ENCODE assay signal across 17 cellular contexts in the genomic region with DNA sequence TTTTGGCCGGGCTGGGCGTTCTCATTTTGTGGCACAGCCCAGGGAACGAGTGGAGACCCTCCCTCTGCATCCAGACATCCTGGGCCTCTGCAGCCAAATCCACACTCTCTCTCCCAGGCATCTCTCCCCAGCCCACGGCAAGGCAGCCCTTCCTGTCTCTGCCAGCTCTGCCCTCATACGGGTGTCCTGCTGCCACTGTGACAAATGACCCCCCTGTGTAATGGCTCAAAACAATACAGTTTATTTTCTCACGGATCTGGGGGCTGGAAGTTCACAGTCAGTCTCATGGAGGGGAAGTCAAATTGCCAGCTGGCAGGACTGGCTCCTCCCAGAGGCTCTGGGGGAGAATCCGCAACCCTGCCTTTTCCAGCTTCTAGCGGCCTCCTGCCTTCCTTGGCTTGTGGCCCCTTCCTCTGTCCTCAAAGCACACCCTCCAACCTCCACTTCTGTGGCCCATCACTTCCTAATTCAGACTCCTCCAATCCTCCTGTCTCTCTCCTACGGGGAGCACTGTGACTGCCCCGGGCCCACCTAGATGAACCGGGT.
DNase-seq lines count a peak whose midpoint lies in the region; ATAC-seq and TF ChIP-seq lines count a peak whose summit lies in the region.
"Had no signal": no experiment of that assay in that cellular context is flagged by ENCODE, and none has a peak within 500 bp of the region (broad histone marks: within the 10 kb centered on the region; RNA-seq: fewer than 3 reads in every experiment).

No MANE protein-coding gene starts in this region.

- H3K36me3 ChIP-seq in cardiac muscle cell (no peaks in the 10 kb centered on the region), vagina (no peaks in the 10 kb centered on the region)
- H3K36me3 ChIP-seq: SJSA1 had no signal

- H3K4me1 ChIP-seq in cardiac muscle cell (ENCODE audit: low read depth) (peaks cover 11% of the 10 kb centered on the region), vagina (no peaks in the 10 kb centered on the region)

- peaks cover 29% of the 10 kb centered on the region for H3K4me1 Mint-ChIP-seq in nephron progenitor cell

- TF ChIP-seq POLR2A in vagina (IDR thresholded peaks at IDR 0.05), result no peak

- H3K9me3 ChIP-seq in cardiac muscle cell (ENCODE audit: low read depth), result no peaks in the 10 kb centered on the region
- no peaks in the 10 kb centered on the region for H3K9me3 ChIP-seq in vagina
- H3K9me3 ChIP-seq: SJSA1 had no signal

- intact Hi-C loops in left cardiac atrium (cut with DNase I), result no loop called here
- intact Hi-C loops in vagina (cut with DNase I), result no loop called here

- H3K27me3 ChIP-seq in cardiac muscle cell (no peaks in the 10 kb centered on the region), vagina (no peaks in the 10 kb centered on the region)
- H3K27me3 ChIP-seq: SJSA1 had no signal

- H3K9me3 Mint-ChIP-seq in nephron progenitor cell, result peaks cover 16% of the 10 kb centered on the region

- H3K27ac Mint-ChIP-seq in nephron progenitor cell, result peak overlapping the region; percentile 86

- H3K27ac ChIP-seq in cardiac muscle cell (peak overlapping the region; percentile 28), coronary artery (no peak overlapping the region), vagina (no peak overlapping the region)
- H3K27ac ChIP-seq: SJSA1 had no signal

- H3K4me3 Mint-ChIP-seq in nephron progenitor cell, result no peak overlapping the region

- H3K36me3 Mint-ChIP-seq in nephron progenitor cell (ENCODE audit: low read depth), result no peaks in the 10 kb centered on the region

- H3K27me3 Mint-ChIP-seq in nephron progenitor cell (ENCODE audit: low read depth, poor library complexity), result peaks cover 3% of the 10 kb centered on the region

- H3K4me3 ChIP-seq in cardiac muscle cell (no peak overlapping the region), coronary artery (no peak overlapping the region), vagina (no peak overlapping the region)
- H3K4me3 ChIP-seq: SJSA1 had no signal

- DNase-seq in cardiac muscle cell (ENCODE audit: low read depth in 1 of 2, low spot score in 1 of 2), result no peak
- DNase-seq in left cardiac atrium, result no peak
- peak; percentile 62 for DNase-seq in coronary artery (ENCODE audit: low spot score)
- DNase-seq in nephron progenitor cell, result no peak
- DNase-seq in vagina (ENCODE audit: extremely low spot score in 2 of 2), result peak; percentile 47 to 84
- DNase-seq: activated CD4-positive, alpha-beta T cell treated with anti-CD3 and anti-CD28 coated beads for 4 hours; AML-193; erythroblast; midbrain; MM.1S; NCI-H187 treated with DMSO at 0.1 percent for 48 hours; NCI-H510A; T1000 had no signal

- ATAC-seq in left cardiac atrium (no peak), GM21367 (IDR thresholded peaks at IDR 0.05; ENCODE audit: unreplicated experiment) (no peak), GM18502 (IDR thresholded peaks at IDR 0.05; ENCODE audit: poor library complexity, unreplicated experiment) (no peak), HG02938 (IDR thresholded peaks at IDR 0.05; ENCODE audit: unreplicated experiment) (no peak)

- TF ChIP-seq CTCF in cardiac muscle cell (IDR thresholded peaks at IDR 0.05; ENCODE audit: low read depth, low read length) (no peak), coronary artery (IDR thresholded peaks at IDR 0.05) (no peak), nephron progenitor cell (IDR thresholded peaks at IDR 0.05) (no peak), vagina (IDR thresholded peaks at IDR 0.05) (no peak)

Comparison
In these comparisons a context has a peak if more than half of its experiments do, and no peak if none do; other contexts are left out.
1. DNase-seq: peak in coronary artery (single experiment) and vagina (2 of 2); none in cardiac muscle cell (0 of 2), left cardiac atrium (single experiment) and nephron progenitor cell (single experiment).